ENCODE assay signal across 28 cellular contexts in genomic region chr12:126966498-126966897, GRCh38.
"Had no signal": no experiment of that assay in that cellular context is flagged by ENCODE, and none has a peak within 500 bp of the region (broad histone marks: within the 10 kb centered on the region; RNA-seq: fewer than 3 reads in every experiment).

No MANE protein-coding gene starts in this region.

- H3K4me2 ChIP-seq: hepatocyte, smooth muscle cell had no signal

- H3K4me3 ChIP-seq: dorsolateral prefrontal cortex, gastroesophageal sphincter, heart left ventricle, hepatocyte, left lung, mucosa of descending colon, prostate gland, right atrium auricular region, smooth muscle cell, suprapubic skin, transverse colon, upper lobe of right lung, vagina had no signal

- H3K27me3 ChIP-seq: foreskin keratinocyte, gastroesophageal sphincter, hepatocyte, left lung, neutrophil, right atrium auricular region, suprapubic skin, transverse colon, upper lobe of right lung, vagina had no signal

- H3K9me3 ChIP-seq: left lung, mucosa of descending colon, neutrophil, prostate gland, suprapubic skin, transverse colon, upper lobe of right lung, vagina had no signal

- H3K27ac ChIP-seq: dorsolateral prefrontal cortex, foreskin keratinocyte, gastroesophageal sphincter, heart left ventricle, hepatocyte, left lung, neutrophil, prostate gland, right atrium auricular region, suprapubic skin, transverse colon, upper lobe of right lung, vagina had no signal

- DNase-seq: dorsolateral prefrontal cortex; effector CD4-positive, alpha-beta T cell; foreskin keratinocyte; heart left ventricle; left cardiac atrium; left lung; mesenchymal stem cell; mucosa of descending colon; naive B cell; stimulated activated CD4-positive, alpha-beta T cell treated with anti-CD3 and anti-CD28 coated beads, Interleukin-12 subunit alpha, Interleukin-12 subunit beta, amount 100 ng/mL, for 4 hours; stimulated activated CD4-positive, alpha-beta T cell treated with anti-CD3 and anti-CD28 coated beads, Interleukin-1b, Interleukin-23, amount 100 ng/mL, for 48 hours; stimulated activated CD4-positive, alpha-beta T cell treated with anti-CD3 and anti-CD28 coated beads, Interleukin-4, amount 100 ng/mL, for 1 hour; stimulated activated CD8-positive, alpha-beta memory T cell treated with anti-CD3 and anti-CD28 coated beads, Interleukin-4, amount 100 ng/mL, for 48 hours; stimulated activated naive CD4-positive, alpha-beta T cell; stimulated activated naive CD8-positive, alpha-beta T cell treated with anti-CD3 and anti-CD28 coated beads, Interleukin-15, amount 100 ng/mL, for 72 hours; transverse colon; upper lobe of right lung had no signal

- ATAC-seq: esophagus mucosa; foreskin keratinocyte; gastroesophageal sphincter; heart left ventricle; left cardiac atrium; left lung; mucosa of descending colon; natural killer cell treated with Interleukin-12 subunit alpha and Interleukin-12 subunit beta and Interleukin-15 and Interleukin-18, amount 100 ng/mL, for 72 hours; sciatic nerve; stimulated activated naive CD8-positive, alpha-beta T cell treated with anti-CD3 and anti-CD28 coated beads, Interleukin-15, amount 100 ng/mL, for 72 hours; upper lobe of right lung had no signal

- H3K4me1 ChIP-seq: foreskin keratinocyte, gastroesophageal sphincter, heart left ventricle, left lung, prostate gland, right atrium auricular region, suprapubic skin, transverse colon, upper lobe of right lung, vagina had no signal

- H3K36me3 ChIP-seq: gastroesophageal sphincter, heart left ventricle, left lung, neutrophil, prostate gland, right atrium auricular region, suprapubic skin, transverse colon, upper lobe of right lung, vagina had no signal
